Comparison of ENCODE assay signal across 1 cellular context in the genomic region with DNA sequence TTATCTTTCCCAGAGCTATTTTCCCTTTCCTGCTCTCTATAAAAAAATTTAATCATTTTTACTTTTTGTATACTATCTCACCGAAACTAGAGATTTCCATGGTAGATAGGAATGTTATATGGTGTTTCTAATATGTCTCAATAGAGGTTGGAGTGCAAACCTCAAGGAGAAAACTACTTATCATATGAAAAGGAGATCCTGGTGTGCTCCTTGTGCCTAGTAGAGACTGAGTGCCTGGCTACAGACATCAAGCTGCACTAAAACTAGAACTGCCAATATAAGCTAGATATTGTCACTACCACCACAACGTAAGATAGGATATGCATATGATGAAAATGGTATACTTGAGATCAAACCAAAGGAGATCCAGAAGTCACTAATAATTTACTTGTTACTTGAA.
TF ChIP-seq lines count a peak whose summit lies in the region.

No MANE protein-coding gene starts in this region.

TF ChIP-seq in IMR-90, 13 proteins besides CTCF, POLR2A, EP300 and RAD21:
- no peak for TF ChIP-seq MXI1 (IDR thresholded peaks at IDR 0.05; ENCODE audit: borderline replicate concordance, low read depth, low read length)
- TF ChIP-seq, protein P1, sequence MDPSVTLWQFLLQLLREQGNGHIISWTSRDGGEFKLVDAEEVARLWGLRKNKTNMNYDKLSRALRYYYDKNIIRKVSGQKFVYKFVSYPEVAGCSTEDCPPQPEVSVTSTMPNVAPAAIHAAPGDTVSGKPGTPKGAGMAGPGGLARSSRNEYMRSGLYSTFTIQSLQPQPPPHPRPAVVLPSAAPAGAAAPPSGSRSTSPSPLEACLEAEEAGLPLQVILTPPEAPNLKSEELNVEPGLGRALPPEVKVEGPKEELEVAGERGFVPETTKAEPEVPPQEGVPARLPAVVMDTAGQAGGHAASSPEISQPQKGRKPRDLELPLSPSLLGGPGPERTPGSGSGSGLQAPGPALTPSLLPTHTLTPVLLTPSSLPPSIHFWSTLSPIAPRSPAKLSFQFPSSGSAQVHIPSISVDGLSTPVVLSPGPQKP (IDR thresholded peaks at IDR 0.05; ENCODE audit: borderline replicate concordance, low read depth, low read length): no peak
- no peak for TF ChIP-seq CHD1 (IDR thresholded peaks at IDR 0.05; ENCODE audit: low read depth, low read length)
- TF ChIP-seq FOS (IDR thresholded peaks at IDR 0.05; ENCODE audit: low read depth, low read length): no peak
- TF ChIP-seq USF2 (IDR thresholded peaks at IDR 0.05; ENCODE audit: low read depth, low read length): no peak
- TF ChIP-seq MAFK (IDR thresholded peaks at IDR 0.05; ENCODE audit: low read depth, low read length): no peak
- no peak for TF ChIP-seq RFX5 (IDR thresholded peaks at IDR 0.05; ENCODE audit: low read depth, low read length)
- TF ChIP-seq BHLHE40 (IDR thresholded peaks at IDR 0.05; ENCODE audit: low read depth, low read length): no peak
- no peak for TF ChIP-seq MAZ (IDR thresholded peaks at IDR 0.05; ENCODE audit: borderline replicate concordance, low read depth, low read length)
- TF ChIP-seq NFE2L2 (IDR thresholded peaks at IDR 0.05; ENCODE audit: low read depth, low read length): no peak
- no peak for TF ChIP-seq RCOR1 (IDR thresholded peaks at IDR 0.05; ENCODE audit: insufficient replicate concordance, low read length)
- no peak for TF ChIP-seq SMC3 (IDR thresholded peaks at IDR 0.05; ENCODE audit: low read depth, low read length)
